8 cellular contexts compared by ENCODE assay signal in genomic region chr9:89496645-89497044, GRCh38. TPM values are rescaled to one million over a fixed set of nuclear protein-coding genes. Genes with fewer than 3 reads are reported as not detected.
A peak's percentile ranks its signal among the peaks of the same experiment; 100 is the strongest.
DNase-seq lines count a peak whose midpoint lies in the region; ATAC-seq and TF ChIP-seq lines count a peak whose summit lies in the region.

No MANE protein-coding gene starts in this region.

- TF ChIP-seq CTCF in CD4-positive, alpha-beta T cell (IDR thresholded peaks at IDR 0.05), result no peak
- no peak for TF ChIP-seq CTCF in MM.1S (IDR thresholded peaks at IDR 0.05; ENCODE audit: low read length)

- intact Hi-C loops in CD4-positive, alpha-beta T cell (cut with DNase I, micrococcal nuclease), result loop anchor here (2.0 to 5.0 kb wide), 4 partner anchors 26 to 59 kb away; no protein-coding TSS in a partner anchor

- H3K36me3 ChIP-seq in MM.1S (replicated peaks; ENCODE audit: insufficient read depth, low read length) (no peaks in the 10 kb centered on the region; the same call in 1 of the 2 replicates), endocrine pancreas (ENCODE audit: control insufficient read depth, insufficient read depth, low read length) (no peaks in the 10 kb centered on the region), neuronal stem cell (replicated peaks in 1 of 2; ENCODE audit: control insufficient read depth in 2 of 2, insufficient read depth in 2 of 2, low read length in 2 of 2) (no peaks in the 10 kb centered on the region)

- H3K4me2 ChIP-seq in MM.1S (ENCODE audit: low read depth, low read length) (peak overlapping the region; percentile 98), neuronal stem cell (ENCODE audit: insufficient read depth, low read length, poor library complexity, severe bottlenecking) (peak overlapping the region; percentile 74)

- no peaks in the 10 kb centered on the region for H3K27me3 ChIP-seq in CD4-positive, alpha-beta T cell (ENCODE audit: control insufficient read depth, insufficient read depth, low read length)
- H3K27me3 ChIP-seq in MM.1S (replicated peaks; ENCODE audit: insufficient read depth, low read length) (no peaks in the 10 kb centered on the region), endocrine pancreas (ENCODE audit: control insufficient read depth, insufficient read depth, low read length) (no peaks in the 10 kb centered on the region), neuronal stem cell (ENCODE audit: control insufficient read depth in 3 of 3, insufficient read depth in 3 of 3, low read depth in 1 of 3, low read length in 3 of 3) (peaks cover 0 to 48% (median 0%) of the 10 kb centered on the region in 3 experiments)

- H4K91ac ChIP-seq in neuronal stem cell (ENCODE audit: low read depth, low read length, poor library complexity), result no peak overlapping the region

- no peaks in the 10 kb centered on the region for H3K9me3 Mint-ChIP-seq in CD4-positive, alpha-beta T cell

- no peak overlapping the region for H4K8ac ChIP-seq in neuronal stem cell (ENCODE audit: low read depth, low read length)

- H3K4me3 ChIP-seq in MM.1S (ENCODE audit: low read length) (peak overlapping the region; percentile 73), endocrine pancreas (ENCODE audit: control insufficient read depth, insufficient read depth, low read length) (peak overlapping the region; percentile 63), neuronal stem cell (ENCODE audit: low read length in 2 of 2) (peak overlapping the region; percentile 56 to 88)

- CTCF ChIA-PET in CD4-positive, alpha-beta T cell (lab: Charles Lee), result interaction anchor here (0.7 to 1.7 kb wide), 3 partner anchors 40 to 67 kb away, joined by 3 to 7 read pairs (median 6); no protein-coding TSS in a partner anchor

- H3K36me3 Mint-ChIP-seq in CD4-positive, alpha-beta T cell (ENCODE audit: low read depth), result peaks cover 51% of the 10 kb centered on the region

- H2BK15ac ChIP-seq in neuronal stem cell (ENCODE audit: low read length), result no peak overlapping the region

- H2AFZ ChIP-seq in MM.1S (ENCODE audit: low read length) (no peak overlapping the region), neuronal stem cell (ENCODE audit: low read length) (peak overlapping the region; percentile 90)

- peaks cover 92% of the 10 kb centered on the region for H3K4me1 Mint-ChIP-seq in CD4-positive, alpha-beta T cell (ENCODE audit: low read depth)

- H2BK12ac ChIP-seq in neuronal stem cell (ENCODE audit: low read length), result peak overlapping the region; percentile 24

- H3K9me2 ChIP-seq in MM.1S (replicated peaks; ENCODE audit: insufficient read depth, low read length), result no peaks in the 10 kb centered on the region

- peak overlapping the region; percentile 100 for H3K4me3 Mint-ChIP-seq in CD4-positive, alpha-beta T cell

- peak; percentile 19 for ATAC-seq in CD4-positive, alpha-beta T cell (ENCODE audit: poor library complexity)
- ATAC-seq in GM21528 (IDR thresholded peaks at IDR 0.05; ENCODE audit: low FRiP score, unreplicated experiment), result no peak
- ATAC-seq in GM18519 (IDR thresholded peaks at IDR 0.05; ENCODE audit: low FRiP score, unreplicated experiment), result no peak

- no peak overlapping the region for H3K23ac ChIP-seq in neuronal stem cell (ENCODE audit: low read depth, low read length, poor library complexity)

- peak overlapping the region; percentile 17 for H3K18ac ChIP-seq in neuronal stem cell (ENCODE audit: low read length)

- H3K4me1 ChIP-seq in MM.1S (ENCODE audit: low read length) (peaks cover 40% of the 10 kb centered on the region), endocrine pancreas (ENCODE audit: control insufficient read depth, insufficient read depth, low read length) (no peaks in the 10 kb centered on the region), neuronal stem cell (ENCODE audit: control insufficient read depth in 2 of 2, insufficient read depth in 1 of 2, low read depth in 1 of 2, low read length in 2 of 2) (peaks cover 11 to 26% of the 10 kb centered on the region in 2 donors)

- no peak overlapping the region for H3K14ac ChIP-seq in neuronal stem cell (ENCODE audit: low read length)

- H3K27ac Mint-ChIP-seq in CD4-positive, alpha-beta T cell, result peak overlapping the region; percentile 88

- no peak overlapping the region for H3K4ac ChIP-seq in neuronal stem cell (ENCODE audit: low read length)

- DNase-seq in CD4-positive, alpha-beta T cell, result peak in 2 of 10 experiments; percentile 40 to 54
- DNase-seq in MM.1S (peak; percentile 20), neuronal stem cell (ENCODE audit: low spot score) (no peak), NCI-H146 (lab: John Stamatoyannopoulos, UW) (no peak), OCI-M1 (lab: John Stamatoyannopoulos, UW) (no peak)

- H3K27ac ChIP-seq in CD4-positive, alpha-beta T cell (ENCODE audit: low read depth, low read length), result peak overlapping the region; percentile 66
- H3K27ac ChIP-seq in MM.1S (ENCODE audit: low read length), result peak overlapping the region; percentile 68; the same call in 1 of the 2 replicates
- no peak overlapping the region for H3K27ac ChIP-seq in neuronal stem cell (replicated peaks; ENCODE audit: low read length)

- no CpG with 5 or more reads among the region's 9 CpGs for WGBS in neuronal stem cell (ENCODE audit: extremely low coverage in 2 of 2, insufficient read length in 2 of 2, insufficient replicate concordance in 1 of 2), 2 donors

- peak overlapping the region; percentile 45 for H2BK5ac ChIP-seq in neuronal stem cell (ENCODE audit: low read length)

- H3K9me3 ChIP-seq in CD4-positive, alpha-beta T cell (ENCODE audit: control insufficient read depth, low read length), result no peaks in the 10 kb centered on the region
- no peaks in the 10 kb centered on the region for H3K9me3 ChIP-seq in MM.1S (replicated peaks; ENCODE audit: insufficient read depth, low read length)
- no peaks in the 10 kb centered on the region for H3K9me3 ChIP-seq in endocrine pancreas (ENCODE audit: control insufficient read depth, low read length)
- no peaks in the 10 kb centered on the region for H3K9me3 ChIP-seq in neuronal stem cell (replicated peaks in 1 of 2; ENCODE audit: control insufficient read depth in 2 of 2, insufficient read depth in 1 of 2, low read depth in 1 of 2, low read length in 2 of 2)

- H4K20me1 ChIP-seq in MM.1S (ENCODE audit: insufficient read depth, low read length), result peaks cover 42% of the 10 kb centered on the region

- H3K27me3 Mint-ChIP-seq in CD4-positive, alpha-beta T cell, result no peaks in the 10 kb centered on the region

- peaks cover 59% of the 10 kb centered on the region for H3K79me2 ChIP-seq in MM.1S (ENCODE audit: low read length)

- H2BK120ac ChIP-seq in neuronal stem cell (ENCODE audit: low read depth, low read length), result no peak overlapping the region

- H3F3A ChIP-seq in MM.1S (ENCODE audit: insufficient read depth, low read length), result peaks cover 13% of the 10 kb centered on the region

- POLR2A ChIA-PET in CD4-positive, alpha-beta T cell (lab: Charles Lee), result interaction anchor here (0.6 to 1.8 kb wide), 10 partner anchors 10 to 89 kb away, joined by 3 to 10 read pairs (median 3); no protein-coding TSS in a partner anchor

- H3K9ac ChIP-seq in MM.1S (ENCODE audit: low read length), result peak overlapping the region; percentile 72; the same call in 1 of the 2 replicates
- peak overlapping the region; percentile 73 for H3K9ac ChIP-seq in endocrine pancreas (ENCODE audit: control insufficient read depth, insufficient read depth, low read length)
- peak overlapping the region; percentile 84 for H3K9ac ChIP-seq in neuronal stem cell (ENCODE audit: low read depth, low read length, poor library complexity)

- peaks cover 9% of the 10 kb centered on the region for H3K79me1 ChIP-seq in neuronal stem cell (ENCODE audit: low read depth, low read length)

- H2AK5ac ChIP-seq in neuronal stem cell (ENCODE audit: low read depth, low read length), result peak overlapping the region; percentile 71

RNA-seq across cellular contexts. Expression of gene SEMA4D, which starts 1.3 kb away (rescaled TPM):
- 100 to 1,000 TPM; 399 to 430 TPM for total RNA-seq in CD4-positive, alpha-beta T cell
- polyA plus RNA-seq in neuronal stem cell (2013, experiment 1 of 2), result 23.2 TPM
- 24.3 TPM for polyA plus RNA-seq in neuronal stem cell (2013, experiment 2 of 2)
